ENCODE assay signal across 1 cellular context in the genomic region with DNA sequence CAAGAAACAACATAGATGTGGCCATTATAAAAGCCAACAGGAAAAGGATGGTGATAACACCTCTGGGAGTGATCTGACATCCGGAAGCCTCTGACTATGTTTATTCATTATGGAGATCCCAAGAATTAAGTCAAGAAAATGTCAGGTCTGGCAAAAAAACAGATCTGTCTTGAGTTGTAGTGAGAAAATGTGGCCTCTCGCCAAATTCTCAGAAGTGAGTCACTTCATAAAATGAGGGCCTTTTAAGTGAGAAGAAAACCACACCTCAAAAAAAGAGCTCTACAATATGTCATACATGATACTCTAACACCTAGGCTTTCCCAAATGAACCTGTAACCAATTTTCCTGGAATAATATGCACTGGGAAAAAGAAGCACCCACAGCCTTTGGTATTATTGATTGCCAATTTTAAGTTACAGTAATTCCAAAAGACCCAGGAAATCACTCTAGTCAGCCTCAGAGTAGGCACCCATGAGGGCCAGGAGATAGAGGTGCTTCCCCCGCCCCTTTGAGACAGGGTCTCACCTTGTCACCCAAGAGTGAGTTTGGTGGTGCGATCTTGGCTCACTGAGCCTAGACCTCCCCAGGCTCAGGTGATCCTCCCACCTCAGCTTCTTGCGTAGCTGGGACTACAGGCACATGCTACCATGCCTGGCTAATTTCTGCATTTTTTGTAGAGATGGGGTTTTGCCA.
TF ChIP-seq lines count a peak whose summit lies in the region.

No MANE protein-coding gene starts in this region.

TF ChIP-seq in GM12878, 131 proteins besides CTCF, POLR2A, EP300 and RAD21 (continued from another document):
- TF ChIP-seq, protein P1, sequence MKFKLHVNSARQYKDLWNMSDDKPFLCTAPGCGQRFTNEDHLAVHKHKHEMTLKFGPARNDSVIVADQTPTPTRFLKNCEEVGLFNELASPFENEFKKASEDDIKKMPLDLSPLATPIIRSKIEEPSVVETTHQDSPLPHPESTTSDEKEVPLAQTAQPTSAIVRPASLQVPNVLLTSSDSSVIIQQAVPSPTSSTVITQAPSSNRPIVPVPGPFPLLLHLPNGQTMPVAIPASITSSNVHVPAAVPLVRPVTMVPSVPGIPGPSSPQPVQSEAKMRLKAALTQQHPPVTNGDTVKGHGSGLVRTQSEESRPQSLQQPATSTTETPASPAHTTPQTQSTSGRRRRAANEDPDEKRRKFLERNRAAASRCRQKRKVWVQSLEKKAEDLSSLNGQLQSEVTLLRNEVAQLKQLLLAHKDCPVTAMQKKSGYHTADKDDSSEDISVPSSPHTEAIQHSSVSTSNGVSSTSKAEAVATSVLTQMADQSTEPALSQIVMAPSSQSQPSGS (IDR thresholded peaks at IDR 0.05; ENCODE audit: low read length): 0 out of 2 replicates have a peak, but pooled peaks have one; percentile 28
- no peak for TF ChIP-seq TARDBP (IDR thresholded peaks at IDR 0.05; ENCODE audit: borderline replicate concordance)
- peak; percentile 68 for TF ChIP-seq RUNX3 (IDR thresholded peaks at IDR 0.05; ENCODE audit: low read length)
- TF ChIP-seq MTA2 (IDR thresholded peaks at IDR 0.05; ENCODE audit: low read depth): peak; percentile 31; the same call in 1 of the 2 replicates
- peak; percentile 44; the same call in 1 of the 2 replicates for TF ChIP-seq ATF7 (IDR thresholded peaks at IDR 0.05; ENCODE audit: low read depth)
- 0 out of 4 replicates have a peak, but pooled peaks have one; percentile 28 to 39 for TF ChIP-seq IKZF2 (IDR thresholded peaks at IDR 0.05)
- 0 out of 2 replicates have a peak, but pooled peaks have one; percentile 33 for TF ChIP-seq IKZF1 (conservative IDR thresholded peaks at IDR 0.05)
